In the genomic region with DNA sequence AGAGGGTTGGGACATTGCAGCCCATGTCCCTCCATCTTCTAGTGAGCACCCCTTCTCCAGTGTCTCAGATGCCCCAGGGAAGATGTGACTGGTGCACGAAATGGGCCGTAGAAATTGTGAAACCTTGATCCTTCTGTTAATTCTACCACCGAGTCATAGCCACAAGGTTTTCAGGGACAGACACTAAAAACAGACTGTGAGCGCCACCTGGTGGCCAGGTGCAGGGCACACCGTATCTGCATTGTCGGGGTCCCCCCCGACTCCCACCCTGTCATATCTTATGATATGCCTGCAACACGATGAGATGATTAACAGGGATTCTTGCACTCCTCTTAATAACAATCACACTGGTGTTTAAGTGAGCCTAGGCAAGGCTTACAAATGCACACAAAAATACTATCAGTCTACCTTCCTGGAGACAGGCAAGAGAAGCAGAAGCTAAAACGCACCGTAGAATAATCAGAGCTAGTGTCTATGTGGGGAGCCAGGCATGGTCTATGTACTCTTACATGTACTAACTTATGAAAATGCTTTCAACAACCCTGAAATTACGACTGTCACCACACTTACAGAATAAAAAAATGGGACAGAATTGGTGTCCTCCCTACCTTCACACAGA, we compare ENCODE assay signal across 9 cellular contexts. TPM values are rescaled to one million over a fixed set of nuclear protein-coding genes. Genes with fewer than 3 reads are reported as not detected.
DNase-seq lines count a peak whose midpoint lies in the region.
"Had no signal": no experiment of that assay in that cellular context is flagged by ENCODE, and none has a peak within 500 bp of the region (broad histone marks: within the 10 kb centered on the region; RNA-seq: fewer than 3 reads in every experiment).

No MANE protein-coding gene starts in this region.

- peak; percentile 45 to 64 for DNase-seq in SHP77 (lab: John Stamatoyannopoulos, UW)
- DNase-seq in SHP77 treated with DMSO at 0.1 percent for 48 hours (lab: John Stamatoyannopoulos, UW): no peak
- DNase-seq in NCI-H2171 treated with DMSO at 0.1 percent for 48 hours (lab: John Stamatoyannopoulos, UW): peak; percentile 67
- DNase-seq in activated CD4-positive, alpha-beta T cell treated with anti-CD3 and anti-CD28 coated beads, Interleukin-2, amount 50 U/mL, for 4 hours: peak; percentile 60 to 65
- peak; percentile 57 for DNase-seq in effector CD8-positive, alpha-beta T cell (lab: John Stamatoyannopoulos, UW)
- DNase-seq in mucosa of gallbladder (ENCODE audit: low spot score): peak; percentile 58
- DNase-seq in stimulated activated CD8-positive, alpha-beta memory T cell treated with anti-CD3 and anti-CD28 coated beads, Interleukin-4, amount 100 ng/mL, for 24 hours (ENCODE audit: low read depth): peak; percentile 66
- DNase-seq in AG08395 (ENCODE audit: low spot score): no peak

RNA-seq across cellular contexts. Expression of a gene that starts 57.8 kb away (rescaled TPM):
- 1.7 TPM for total RNA-seq in mucosa of gallbladder
- total RNA-seq: glomerular endothelial cell had no signal

Comparison
In these comparisons a context has a peak if more than half of its experiments do, and no peak if none do; other contexts are left out.
1. DNase-seq: peak in SHP77 (2 of 2), NCI-H2171 treated with DMSO at 0.1 percent for 48 hours (single experiment), activated CD4-positive, alpha-beta T cell treated with anti-CD3 and anti-CD28 coated beads, Interleukin-2, amount 50 U/mL, for 4 hours (2 of 2), effector CD8-positive, alpha-beta T cell (single experiment), mucosa of gallbladder (single experiment) and stimulated activated CD8-positive, alpha-beta memory T cell treated with anti-CD3 and anti-CD28 coated beads, Interleukin-4, amount 100 ng/mL, for 24 hours (single experiment); none in SHP77 treated with DMSO at 0.1 percent for 48 hours (single experiment) and AG08395 (single experiment).